In the genomic region with DNA sequence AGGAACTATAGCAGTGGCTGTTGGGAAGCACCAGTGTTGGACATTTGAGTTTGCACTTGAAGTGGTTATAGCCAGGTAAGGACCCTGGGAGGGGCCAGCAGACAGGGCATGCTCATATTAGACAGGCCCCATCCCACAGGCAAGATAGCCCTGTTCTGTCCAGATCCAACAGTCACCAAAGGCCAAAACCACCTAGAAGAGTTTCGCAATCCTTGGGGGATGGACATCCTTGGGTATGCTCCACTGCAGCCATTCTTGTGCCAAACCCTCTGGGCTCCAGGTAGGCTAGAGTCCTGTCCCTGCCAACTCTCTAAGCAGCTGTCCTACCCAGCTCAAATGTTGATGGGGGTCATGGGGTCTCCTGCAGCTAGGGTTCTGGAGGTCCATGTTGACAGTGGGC, we compare ENCODE assay signal across 3 cellular contexts.
TF ChIP-seq lines count a peak whose summit lies in the region.

No MANE protein-coding gene starts in this region.

TF ChIP-seq in HepG2, 621 proteins besides CTCF, POLR2A, EP300 and RAD21:
- TF ChIP-seq JARID2 (CRISPR knock-in tag; IDR thresholded peaks at IDR 0.05; ENCODE audit: insufficient replicate concordance) (no peak), ARID2 (CRISPR knock-in tag; IDR thresholded peaks at IDR 0.05; ENCODE audit: borderline replicate concordance) (no peak), FOXO1 (CRISPR knock-in tag; IDR thresholded peaks at IDR 0.05) (no peak), NKX3-1 (CRISPR knock-in tag; IDR thresholded peaks at IDR 0.05) (no peak), CEBPB (IDR thresholded peaks at IDR 0.05; ENCODE audit: borderline replicate concordance, low read depth, low read length) (0 out of 2 replicates have a peak, but pooled peaks have one; percentile 40)

TF ChIP-seq in Ishikawa, 13 proteins besides CTCF, POLR2A, EP300 and RAD21:
- TF ChIP-seq CEBPB (IDR thresholded peaks at IDR 0.05), result peak; percentile 37; the same call in 1 of the 2 replicates
- TF ChIP-seq, protein P1, sequence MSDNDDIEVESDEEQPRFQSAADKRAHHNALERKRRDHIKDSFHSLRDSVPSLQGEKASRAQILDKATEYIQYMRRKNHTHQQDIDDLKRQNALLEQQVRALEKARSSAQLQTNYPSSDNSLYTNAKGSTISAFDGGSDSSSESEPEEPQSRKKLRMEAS (IDR thresholded peaks at IDR 0.05), result no peak
- TF ChIP-seq, protein P2, sequence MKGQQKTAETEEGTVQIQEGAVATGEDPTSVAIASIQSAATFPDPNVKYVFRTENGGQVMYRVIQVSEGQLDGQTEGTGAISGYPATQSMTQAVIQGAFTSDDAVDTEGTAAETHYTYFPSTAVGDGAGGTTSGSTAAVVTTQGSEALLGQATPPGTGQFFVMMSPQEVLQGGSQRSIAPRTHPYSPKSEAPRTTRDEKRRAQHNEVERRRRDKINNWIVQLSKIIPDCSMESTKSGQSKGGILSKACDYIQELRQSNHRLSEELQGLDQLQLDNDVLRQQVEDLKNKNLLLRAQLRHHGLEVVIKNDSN (IDR thresholded peaks at IDR 0.05), result no peak

TF ChIP-seq in H1, 55 proteins besides CTCF, POLR2A, EP300 and RAD21:
- TF ChIP-seq, protein P3, sequence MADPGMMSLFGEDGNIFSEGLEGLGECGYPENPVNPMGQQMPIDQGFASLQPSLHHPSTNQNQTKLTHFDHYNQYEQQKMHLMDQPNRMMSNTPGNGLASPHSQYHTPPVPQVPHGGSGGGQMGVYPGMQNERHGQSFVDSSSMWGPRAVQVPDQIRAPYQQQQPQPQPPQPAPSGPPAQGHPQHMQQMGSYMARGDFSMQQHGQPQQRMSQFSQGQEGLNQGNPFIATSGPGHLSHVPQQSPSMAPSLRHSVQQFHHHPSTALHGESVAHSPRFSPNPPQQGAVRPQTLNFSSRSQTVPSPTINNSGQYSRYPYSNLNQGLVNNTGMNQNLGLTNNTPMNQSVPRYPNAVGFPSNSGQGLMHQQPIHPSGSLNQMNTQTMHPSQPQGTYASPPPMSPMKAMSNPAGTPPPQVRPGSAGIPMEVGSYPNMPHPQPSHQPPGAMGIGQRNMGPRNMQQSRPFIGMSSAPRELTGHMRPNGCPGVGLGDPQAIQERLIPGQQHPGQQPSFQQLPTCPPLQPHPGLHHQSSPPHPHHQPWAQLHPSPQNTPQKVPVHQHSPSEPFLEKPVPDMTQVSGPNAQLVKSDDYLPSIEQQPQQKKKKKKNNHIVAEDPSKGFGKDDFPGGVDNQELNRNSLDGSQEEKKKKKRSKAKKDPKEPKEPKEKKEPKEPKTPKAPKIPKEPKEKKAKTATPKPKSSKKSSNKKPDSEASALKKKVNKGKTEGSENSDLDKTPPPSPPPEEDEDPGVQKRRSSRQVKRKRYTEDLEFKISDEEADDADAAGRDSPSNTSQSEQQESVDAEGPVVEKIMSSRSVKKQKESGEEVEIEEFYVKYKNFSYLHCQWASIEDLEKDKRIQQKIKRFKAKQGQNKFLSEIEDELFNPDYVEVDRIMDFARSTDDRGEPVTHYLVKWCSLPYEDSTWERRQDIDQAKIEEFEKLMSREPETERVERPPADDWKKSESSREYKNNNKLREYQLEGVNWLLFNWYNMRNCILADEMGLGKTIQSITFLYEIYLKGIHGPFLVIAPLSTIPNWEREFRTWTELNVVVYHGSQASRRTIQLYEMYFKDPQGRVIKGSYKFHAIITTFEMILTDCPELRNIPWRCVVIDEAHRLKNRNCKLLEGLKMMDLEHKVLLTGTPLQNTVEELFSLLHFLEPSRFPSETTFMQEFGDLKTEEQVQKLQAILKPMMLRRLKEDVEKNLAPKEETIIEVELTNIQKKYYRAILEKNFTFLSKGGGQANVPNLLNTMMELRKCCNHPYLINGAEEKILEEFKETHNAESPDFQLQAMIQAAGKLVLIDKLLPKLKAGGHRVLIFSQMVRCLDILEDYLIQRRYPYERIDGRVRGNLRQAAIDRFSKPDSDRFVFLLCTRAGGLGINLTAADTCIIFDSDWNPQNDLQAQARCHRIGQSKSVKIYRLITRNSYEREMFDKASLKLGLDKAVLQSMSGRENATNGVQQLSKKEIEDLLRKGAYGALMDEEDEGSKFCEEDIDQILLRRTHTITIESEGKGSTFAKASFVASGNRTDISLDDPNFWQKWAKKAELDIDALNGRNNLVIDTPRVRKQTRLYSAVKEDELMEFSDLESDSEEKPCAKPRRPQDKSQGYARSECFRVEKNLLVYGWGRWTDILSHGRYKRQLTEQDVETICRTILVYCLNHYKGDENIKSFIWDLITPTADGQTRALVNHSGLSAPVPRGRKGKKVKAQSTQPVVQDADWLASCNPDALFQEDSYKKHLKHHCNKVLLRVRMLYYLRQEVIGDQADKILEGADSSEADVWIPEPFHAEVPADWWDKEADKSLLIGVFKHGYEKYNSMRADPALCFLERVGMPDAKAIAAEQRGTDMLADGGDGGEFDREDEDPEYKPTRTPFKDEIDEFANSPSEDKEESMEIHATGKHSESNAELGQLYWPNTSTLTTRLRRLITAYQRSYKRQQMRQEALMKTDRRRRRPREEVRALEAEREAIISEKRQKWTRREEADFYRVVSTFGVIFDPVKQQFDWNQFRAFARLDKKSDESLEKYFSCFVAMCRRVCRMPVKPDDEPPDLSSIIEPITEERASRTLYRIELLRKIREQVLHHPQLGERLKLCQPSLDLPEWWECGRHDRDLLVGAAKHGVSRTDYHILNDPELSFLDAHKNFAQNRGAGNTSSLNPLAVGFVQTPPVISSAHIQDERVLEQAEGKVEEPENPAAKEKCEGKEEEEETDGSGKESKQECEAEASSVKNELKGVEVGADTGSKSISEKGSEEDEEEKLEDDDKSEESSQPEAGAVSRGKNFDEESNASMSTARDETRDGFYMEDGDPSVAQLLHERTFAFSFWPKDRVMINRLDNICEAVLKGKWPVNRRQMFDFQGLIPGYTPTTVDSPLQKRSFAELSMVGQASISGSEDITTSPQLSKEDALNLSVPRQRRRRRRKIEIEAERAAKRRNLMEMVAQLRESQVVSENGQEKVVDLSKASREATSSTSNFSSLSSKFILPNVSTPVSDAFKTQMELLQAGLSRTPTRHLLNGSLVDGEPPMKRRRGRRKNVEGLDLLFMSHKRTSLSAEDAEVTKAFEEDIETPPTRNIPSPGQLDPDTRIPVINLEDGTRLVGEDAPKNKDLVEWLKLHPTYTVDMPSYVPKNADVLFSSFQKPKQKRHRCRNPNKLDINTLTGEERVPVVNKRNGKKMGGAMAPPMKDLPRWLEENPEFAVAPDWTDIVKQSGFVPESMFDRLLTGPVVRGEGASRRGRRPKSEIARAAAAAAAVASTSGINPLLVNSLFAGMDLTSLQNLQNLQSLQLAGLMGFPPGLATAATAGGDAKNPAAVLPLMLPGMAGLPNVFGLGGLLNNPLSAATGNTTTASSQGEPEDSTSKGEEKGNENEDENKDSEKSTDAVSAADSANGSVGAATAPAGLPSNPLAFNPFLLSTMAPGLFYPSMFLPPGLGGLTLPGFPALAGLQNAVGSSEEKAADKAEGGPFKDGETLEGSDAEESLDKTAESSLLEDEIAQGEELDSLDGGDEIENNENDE (IDR thresholded peaks at IDR 0.05; ENCODE audit: insufficient replicate concordance, low read length), result no peak
- TF ChIP-seq TEAD4 (IDR thresholded peaks at IDR 0.05; ENCODE audit: low read depth, low read length) (no peak), EZH2 (IDR thresholded peaks at IDR 0.05; ENCODE audit: low read depth, low read length, severe bottlenecking) (no peak), NANOG (IDR thresholded peaks at IDR 0.05; ENCODE audit: insufficient read depth, low read depth, low read length, poor library complexity, severe bottlenecking) (no peak), SP2 (IDR thresholded peaks at IDR 0.05; ENCODE audit: low read length) (no peak), CEBPB (IDR thresholded peaks at IDR 0.05; ENCODE audit: low read depth, low read length) (0 out of 2 replicates have a peak, but pooled peaks have one; percentile 17)
TF ChIP-seq in H1: peak in this region for 1.
